Comparison of ENCODE assay signal across 16 cellular contexts in genomic region chr17:77709594-77709993, GRCh38.
DNase-seq lines count a peak whose midpoint lies in the region; ATAC-seq and TF ChIP-seq lines count a peak whose summit lies in the region.
"Had no signal": no experiment of that assay in that cellular context is flagged by ENCODE, and none has a peak within 500 bp of the region (broad histone marks: within the 10 kb centered on the region; RNA-seq: fewer than 3 reads in every experiment).

No MANE protein-coding gene starts in this region.

- TF ChIP-seq CTCF in WTC11 (IDR thresholded peaks at IDR 0.05) (no peak), type B pancreatic cell (conservative IDR thresholded peaks at IDR 0.05) (no peak), foreskin fibroblast (IDR thresholded peaks at IDR 0.05; ENCODE audit: low read depth, low read length) (no peak)

- DNase-seq in H7, result peak; percentile 52
- no peak for DNase-seq in WTC11 (ENCODE audit: low spot score)
- DNase-seq in islet precursor cell, result peak; percentile 28
- DNase-seq in type B pancreatic cell (ENCODE audit: extremely low spot score, unreplicated experiment), result peak; percentile 34
- no peak for DNase-seq in SIG-M5 treated with dmso at 0.1 percent for 504 hours (lab: John Stamatoyannopoulos, UW; ENCODE audit: unreplicated experiment)
- no peak for DNase-seq in foreskin fibroblast
- DNase-seq: CD4-positive, CD25-positive, alpha-beta regulatory T cell; DMS79; GM23248; Kasumi-1; NCI-H187; NCI-H446; NCI-H526; OCI-M1 had no signal

- H3K4me3 ChIP-seq in H7 (ENCODE audit: insufficient read depth, low read depth, low read length) (no peak overlapping the region), foreskin fibroblast (ENCODE audit: low read depth in 1 of 2, low read length in 2 of 2) (no peak overlapping the region)
- H3K4me3 ChIP-seq: GM23248 had no signal

- peak; percentile 44 for ATAC-seq in WTC11
- ATAC-seq in HG02852 (IDR thresholded peaks at IDR 0.05; ENCODE audit: unreplicated experiment), result no peak
- ATAC-seq: Right ventricle myocardium inferior had no signal

- H3K36me3 Mint-ChIP-seq in WTC11 (peaks cover 45% of the 10 kb centered on the region), type B pancreatic cell (no peaks in the 10 kb centered on the region)
- H3K36me3 Mint-ChIP-seq: CD4-positive, CD25-positive, alpha-beta regulatory T cell had no signal

- CTCF ChIA-PET in WTC11 (lab: Charles Lee), result interaction anchor here (0.7 to 2.5 kb wide), 3 partner anchors 18 to 167 kb away, joined by 4 to 12 read pairs (median 6); no protein-coding TSS in a partner anchor

- no peak overlapping the region for H3K4me3 Mint-ChIP-seq in WTC11
- no peak overlapping the region for H3K4me3 Mint-ChIP-seq in type B pancreatic cell
- H3K4me3 Mint-ChIP-seq: CD4-positive, CD25-positive, alpha-beta regulatory T cell had no signal

- H3K27ac Mint-ChIP-seq in WTC11 (no peak overlapping the region), type B pancreatic cell (no peak overlapping the region)
- H3K27ac Mint-ChIP-seq: CD4-positive, CD25-positive, alpha-beta regulatory T cell had no signal

- peaks cover 2% of the 10 kb centered on the region for H3K27me3 ChIP-seq in H7 (ENCODE audit: control insufficient read depth, insufficient read depth, low read length)

- H3K27me3 Mint-ChIP-seq in WTC11 (ENCODE audit: low read depth), result peaks cover 23% of the 10 kb centered on the region
- peaks cover 21% of the 10 kb centered on the region for H3K27me3 Mint-ChIP-seq in type B pancreatic cell

- H3K4me1 Mint-ChIP-seq in WTC11 (peaks cover 24% of the 10 kb centered on the region), type B pancreatic cell (ENCODE audit: unreplicated experiment) (no peaks in the 10 kb centered on the region)
- H3K4me1 Mint-ChIP-seq: CD4-positive, CD25-positive, alpha-beta regulatory T cell had no signal

- POLR2A ChIA-PET in WTC11 (lab: Charles Lee), result interaction anchor here (1.1 kb wide), 1 partner anchor 13 kb away, joined by 3 read pairs; no protein-coding TSS in a partner anchor

- H3K36me3 ChIP-seq in H7 (replicated peaks; ENCODE audit: control insufficient read depth, insufficient read depth, low read length), result no peaks in the 10 kb centered on the region

- H3K9me3 Mint-ChIP-seq in WTC11 (peaks cover 54% of the 10 kb centered on the region), type B pancreatic cell (no peaks in the 10 kb centered on the region)

TF ChIP-seq in WTC11, 78 proteins besides CTCF, POLR2A, EP300 and RAD21:
- TF ChIP-seq ATF3 (CRISPR knock-in tag; conservative IDR thresholded peaks at IDR 0.05), result no peak
- TF ChIP-seq ETV6 (CRISPR knock-in tag; IDR thresholded peaks at IDR 0.05), result no peak
- TF ChIP-seq JUN (CRISPR knock-in tag; IDR thresholded peaks at IDR 0.05), result no peak
- TF ChIP-seq NFATC4 (CRISPR knock-in tag; IDR thresholded peaks at IDR 0.05), result no peak
- TF ChIP-seq TEAD4 (CRISPR knock-in tag; IDR thresholded peaks at IDR 0.05), result no peak
- TF ChIP-seq MLX (CRISPR knock-in tag; IDR thresholded peaks at IDR 0.05), result no peak
- TF ChIP-seq E2F1 (CRISPR knock-in tag; IDR thresholded peaks at IDR 0.05), result no peak
- no peak for TF ChIP-seq AR (CRISPR knock-in tag; IDR thresholded peaks at IDR 0.05)
- TF ChIP-seq EMX1 (CRISPR knock-in tag; IDR thresholded peaks at IDR 0.05), result no peak
- no peak for TF ChIP-seq ARID4B (CRISPR knock-in tag; IDR thresholded peaks at IDR 0.05; ENCODE audit: borderline replicate concordance)
- TF ChIP-seq JAZF1 (CRISPR knock-in tag; IDR thresholded peaks at IDR 0.05), result no peak
- no peak for TF ChIP-seq FOXJ3 (CRISPR knock-in tag; IDR thresholded peaks at IDR 0.05; ENCODE audit: borderline replicate concordance)
- no peak for TF ChIP-seq ZNF263 (CRISPR knock-in tag; IDR thresholded peaks at IDR 0.05; ENCODE audit: low read depth)
- no peak for TF ChIP-seq PRRX2 (CRISPR knock-in tag; IDR thresholded peaks at IDR 0.05)
- no peak for TF ChIP-seq TEAD1 (CRISPR knock-in tag; IDR thresholded peaks at IDR 0.05)

Comparison
In these comparisons a context has a peak if more than half of its experiments do, and no peak if none do; other contexts are left out.
1. DNase-seq: peak in H7 (single experiment), islet precursor cell (single experiment) and type B pancreatic cell (single experiment); none in WTC11 (single experiment), SIG-M5 treated with dmso at 0.1 percent for 504 hours (single experiment) and foreskin fibroblast (0 of 2).